In the genomic region with DNA sequence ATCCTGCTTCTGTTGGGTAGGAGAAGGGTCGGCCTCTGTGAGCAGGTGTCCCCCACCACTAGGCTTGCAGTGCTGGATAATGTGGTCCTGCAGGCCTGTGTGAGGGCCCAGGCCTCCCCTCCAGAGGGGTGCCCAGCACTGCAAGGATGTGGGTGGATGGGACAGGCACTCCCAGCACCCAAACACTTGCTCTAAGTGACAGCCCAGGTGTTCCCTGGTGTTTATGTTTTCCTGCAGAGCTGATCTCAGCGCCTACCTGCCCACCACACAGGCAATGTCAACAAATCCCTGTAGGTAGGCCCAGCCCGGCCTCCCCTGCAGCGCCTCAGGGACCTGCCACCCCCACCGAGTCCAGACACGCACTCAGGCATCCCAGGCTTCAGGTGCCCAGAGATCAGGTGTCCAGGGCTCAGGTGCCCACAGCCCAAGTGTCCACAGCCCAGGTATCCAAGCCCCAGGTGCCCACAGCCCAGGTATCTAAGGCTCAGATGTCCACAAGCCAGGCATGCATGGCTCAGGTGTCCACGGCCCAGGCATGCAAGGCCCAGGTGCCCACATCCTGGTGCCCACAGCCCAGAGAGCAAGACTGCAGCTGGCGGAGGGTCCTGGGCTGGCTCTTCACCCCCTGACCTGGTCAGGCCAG, we compare ENCODE assay signal across 12 cellular contexts. TPM values are rescaled to one million over a fixed set of nuclear protein-coding genes. Genes with fewer than 3 reads are reported as not detected.
DNase-seq lines count a peak whose midpoint lies in the region; ATAC-seq, FAIRE-seq and TF ChIP-seq lines count a peak whose summit lies in the region.
"Had no signal": no experiment of that assay in that cellular context is flagged by ENCODE, and none has a peak within 500 bp of the region (broad histone marks: within the 10 kb centered on the region; RNA-seq: fewer than 3 reads in every experiment).

No MANE protein-coding gene starts in this region.

- no TSS peak for BruUV-seq in Caco-2 (replicated peaks; lab: Mats Ljungman, UMichigan)

- H3K36me3 ChIP-seq in CD4-positive, CD25-positive, alpha-beta regulatory T cell (ENCODE audit: control insufficient read depth, insufficient read depth, low read length): no peaks in the 10 kb centered on the region
- no peaks in the 10 kb centered on the region for H3K36me3 ChIP-seq in neuronal stem cell (replicated peaks in 1 of 2; ENCODE audit: control insufficient read depth in 2 of 2, insufficient read depth in 2 of 2, low read length in 2 of 2)
- no peaks in the 10 kb centered on the region for H3K36me3 ChIP-seq in Caco-2 (ENCODE audit: control insufficient read depth, insufficient read depth, low read length)

- no peak for DNase-seq in CD4-positive, CD25-positive, alpha-beta regulatory T cell
- DNase-seq in GM12892 (ENCODE audit: insufficient read length): peak; percentile 16
- peak; percentile 69 for DNase-seq in coronary artery (ENCODE audit: low spot score)
- no peak for DNase-seq in neuronal stem cell (ENCODE audit: low spot score)
- no peak for DNase-seq in Caco-2
- no peak for DNase-seq in NCI-H345 treated with DMSO at 0.1 percent for 48 hours (lab: John Stamatoyannopoulos, UW; ENCODE audit: unreplicated experiment)
- DNase-seq in NCI-H1105 treated with DMSO at 0.1 percent for 48 hours (lab: John Stamatoyannopoulos, UW): no peak
- DNase-seq: activated CD4-positive, alpha-beta T cell treated with anti-CD3 and anti-CD28 coated beads, Interleukin-2, amount 50 U/mL, for 48 hours; NCI-H2171 had no signal

- H3K9ac ChIP-seq in neuronal stem cell (ENCODE audit: low read depth, low read length, poor library complexity): peak overlapping the region; percentile 45

- peak overlapping the region; percentile 100 for H2AK5ac ChIP-seq in neuronal stem cell (ENCODE audit: low read depth, low read length)

- no peak overlapping the region for H4K8ac ChIP-seq in neuronal stem cell (ENCODE audit: low read depth, low read length)

- POLR2A ChIA-PET in Caco-2 (lab: Charles Lee): no interaction called here

- peaks cover 0 to 36% (median 6%) of the 10 kb centered on the region in 4 donors for H3K4me1 Mint-ChIP-seq in CD4-positive, CD25-positive, alpha-beta regulatory T cell
- peaks cover 4% of the 10 kb centered on the region for H3K4me1 Mint-ChIP-seq in Caco-2 (ENCODE audit: low read depth, unreplicated experiment)

- peak overlapping the region; percentile 74 for H3K27ac ChIP-seq in CD4-positive, CD25-positive, alpha-beta regulatory T cell (ENCODE audit: insufficient read depth, low read length, poor library complexity, severe bottlenecking)
- H3K27ac ChIP-seq in coronary artery (peak overlapping the region in 1 of 2 donors; percentile 83), neuronal stem cell (replicated peaks; ENCODE audit: low read length) (peak overlapping the region; percentile 33)

- no peak for FAIRE-seq in GM12892 (lab: Jason Lieb, UNC)

- H3K9me3 ChIP-seq in CD4-positive, CD25-positive, alpha-beta regulatory T cell (ENCODE audit: control insufficient read depth in 2 of 2, low read length in 2 of 2): no peaks in the 10 kb centered on the region
- no peaks in the 10 kb centered on the region for H3K9me3 ChIP-seq in neuronal stem cell (replicated peaks in 1 of 2; ENCODE audit: control insufficient read depth in 2 of 2, insufficient read depth in 1 of 2, low read depth in 1 of 2, low read length in 2 of 2)
- H3K9me3 ChIP-seq in Caco-2: no peaks in the 10 kb centered on the region

- no peak for TF ChIP-seq CTCF in coronary artery (IDR thresholded peaks at IDR 0.05)
- no peak for TF ChIP-seq CTCF in Caco-2 (IDR thresholded peaks at IDR 0.05; ENCODE audit: insufficient read depth in 1 of 2, low read depth in 1 of 2, low read length in 1 of 2, severe bottlenecking in 1 of 2, unreplicated experiment in 1 of 2)

- H3K4me3 ChIP-seq in CD4-positive, CD25-positive, alpha-beta regulatory T cell (ENCODE audit: low read depth, low read length): no peak overlapping the region
- H3K4me3 ChIP-seq in coronary artery (no peak overlapping the region), neuronal stem cell (ENCODE audit: low read length in 2 of 2) (no peak overlapping the region), Caco-2 (ENCODE audit: low read depth, low read length) (no peak overlapping the region)

- peak overlapping the region; percentile 88 for H3K18ac ChIP-seq in neuronal stem cell (ENCODE audit: low read length)

- H3K14ac ChIP-seq in neuronal stem cell (ENCODE audit: low read length): peak overlapping the region; percentile 32

- H3K4me1 ChIP-seq in CD4-positive, CD25-positive, alpha-beta regulatory T cell (ENCODE audit: control insufficient read depth, insufficient read depth, low read length, poor library complexity, severe bottlenecking): peaks cover 52% of the 10 kb centered on the region
- H3K4me1 ChIP-seq in neuronal stem cell (ENCODE audit: control insufficient read depth in 2 of 2, insufficient read depth in 1 of 2, low read depth in 1 of 2, low read length in 2 of 2): peaks cover 13 to 36% of the 10 kb centered on the region in 2 donors
- H3K4me1 ChIP-seq in Caco-2: peaks cover 21% of the 10 kb centered on the region

- H2BK15ac ChIP-seq in neuronal stem cell (ENCODE audit: low read length): peak overlapping the region; percentile 93

- H3K27ac Mint-ChIP-seq in CD4-positive, CD25-positive, alpha-beta regulatory T cell: peak overlapping the region; percentile 26 to 91 (median 38)
- no peak overlapping the region for H3K27ac Mint-ChIP-seq in Caco-2 (ENCODE audit: unreplicated experiment)
- H3K27ac Mint-ChIP-seq: T-helper 1 cell treated with Interleukin-12 subunit alpha and Interleukin-12 subunit beta and Interleukin-4 antibody, amounts not matched to agents 30 μg/mL and 1 μg/mL, for 36 hours had no signal

- H3K4me3 Mint-ChIP-seq in CD4-positive, CD25-positive, alpha-beta regulatory T cell: peak overlapping the region; percentile 8 to 80 (median 44)
- no peak overlapping the region for H3K4me3 Mint-ChIP-seq in Caco-2 (ENCODE audit: unreplicated experiment)
- H3K4me3 Mint-ChIP-seq: T-helper 1 cell treated with Interleukin-12 subunit alpha and Interleukin-12 subunit beta and Interleukin-4 antibody, amounts not matched to agents 30 μg/mL and 1 μg/mL, for 36 hours had no signal

- ATAC-seq in CD4-positive, CD25-positive, alpha-beta regulatory T cell (ENCODE audit: low read depth in 2 of 2): no peak
- ATAC-seq in HG03039 (IDR thresholded peaks at IDR 0.05; ENCODE audit: unreplicated experiment): no peak

- intact Hi-C loops in Caco-2 (cut with micrococcal nuclease; ENCODE audit: unreplicated experiment): no loop called here

- peak overlapping the region; percentile 94 for H3K4ac ChIP-seq in neuronal stem cell (ENCODE audit: low read length)

- H2BK12ac ChIP-seq in neuronal stem cell (ENCODE audit: low read length): peak overlapping the region; percentile 95

- no peaks in the 10 kb centered on the region for H3K27me3 ChIP-seq in CD4-positive, CD25-positive, alpha-beta regulatory T cell (ENCODE audit: control insufficient read depth, insufficient read depth, low read length)
- no peaks in the 10 kb centered on the region for H3K27me3 ChIP-seq in neuronal stem cell (ENCODE audit: control insufficient read depth in 3 of 3, insufficient read depth in 3 of 3, low read depth in 1 of 3, low read length in 3 of 3)
- no peaks in the 10 kb centered on the region for H3K27me3 ChIP-seq in Caco-2 (replicated peaks; ENCODE audit: control insufficient read depth, insufficient read depth, low read length)

- peak overlapping the region; percentile 93 for H4K91ac ChIP-seq in neuronal stem cell (ENCODE audit: low read depth, low read length, poor library complexity)

- peaks cover 5% of the 10 kb centered on the region for H3K27me3 Mint-ChIP-seq in CD4-positive, CD25-positive, alpha-beta regulatory T cell
- H3K27me3 Mint-ChIP-seq in Caco-2 (ENCODE audit: insufficient read depth, unreplicated experiment): no peaks in the 10 kb centered on the region
- H3K27me3 Mint-ChIP-seq: CD8-positive, alpha-beta memory T cell had no signal

- H3K4me2 ChIP-seq in neuronal stem cell (ENCODE audit: insufficient read depth, low read length, poor library complexity, severe bottlenecking): no peak overlapping the region

- H2BK5ac ChIP-seq in neuronal stem cell (ENCODE audit: low read length): peak overlapping the region; percentile 30

- no peaks in the 10 kb centered on the region for H3K79me1 ChIP-seq in neuronal stem cell (ENCODE audit: low read depth, low read length)

- no CpG with 5 or more reads among the region's 8 CpGs for WGBS in neuronal stem cell (ENCODE audit: extremely low coverage in 2 of 2, insufficient read length in 2 of 2, insufficient replicate concordance in 1 of 2), 2 donors

- H3K9me3 Mint-ChIP-seq in CD4-positive, CD25-positive, alpha-beta regulatory T cell: no peaks in the 10 kb centered on the region
- no peaks in the 10 kb centered on the region for H3K9me3 Mint-ChIP-seq in Caco-2 (ENCODE audit: unreplicated experiment)
- H3K9me3 Mint-ChIP-seq: CD8-positive, alpha-beta memory T cell; T-helper 1 cell treated with Interleukin-12 subunit alpha and Interleukin-12 subunit beta and Interleukin-4 antibody, amounts not matched to agents 30 μg/mL and 1 μg/mL, for 36 hours had no signal

- CTCF ChIA-PET in Caco-2 (lab: Charles Lee): interaction anchor here (0.5 kb wide), 1 partner anchor 325 kb away, joined by 5 read pairs; no protein-coding TSS in a partner anchor

- H3K36me3 Mint-ChIP-seq in CD4-positive, CD25-positive, alpha-beta regulatory T cell: no peaks in the 10 kb centered on the region
- H3K36me3 Mint-ChIP-seq in Caco-2 (ENCODE audit: insufficient read depth, unreplicated experiment): no peaks in the 10 kb centered on the region
- H3K36me3 Mint-ChIP-seq: CD8-positive, alpha-beta memory T cell had no signal

- H2AFZ ChIP-seq in neuronal stem cell (ENCODE audit: low read length): no peak overlapping the region

- H3K23ac ChIP-seq in neuronal stem cell (ENCODE audit: low read depth, low read length, poor library complexity): peak overlapping the region; percentile 75

- H2BK120ac ChIP-seq in neuronal stem cell (ENCODE audit: low read depth, low read length): no peak overlapping the region

- TF ChIP-seq POLR2A in GM12892 (IDR thresholded peaks at IDR 0.05; ENCODE audit: low read depth, low read length): no peak

RNA-seq across cellular contexts. Expression of gene WNT9A, which starts 59.2 kb away (rescaled TPM):
- 0.20 TPM for total RNA-seq in CD4-positive, CD25-positive, alpha-beta regulatory T cell
- polyA plus RNA-seq in CD4-positive, CD25-positive, alpha-beta regulatory T cell: not detected
- polyA plus RNA-seq in GM12892 (2012; ENCODE audit: missing spikeins): not detected
- 0.61 TPM for polyA plus RNA-seq in neuronal stem cell (2013, experiment 1 of 2)
- polyA plus RNA-seq in neuronal stem cell (2013, experiment 2 of 2): 0.69 TPM
- total RNA-seq in Caco-2 (2022): 0.32 and 0.68 TPM in 2 replicates
- polyA plus RNA-seq: CD8-positive, alpha-beta memory T cell had no signal

Comparison
In these comparisons a context has a peak if more than half of its experiments do, and no peak if none do; other contexts are left out.
1. DNase-seq: peak in GM12892 (single experiment) and coronary artery (single experiment); none in CD4-positive, CD25-positive, alpha-beta regulatory T cell (0 of 3), neuronal stem cell (single experiment), Caco-2 (0 of 2), NCI-H345 treated with DMSO at 0.1 percent for 48 hours (single experiment) and NCI-H1105 treated with DMSO at 0.1 percent for 48 hours (single experiment).